15 cellular contexts compared by ENCODE assay signal in the genomic region with DNA sequence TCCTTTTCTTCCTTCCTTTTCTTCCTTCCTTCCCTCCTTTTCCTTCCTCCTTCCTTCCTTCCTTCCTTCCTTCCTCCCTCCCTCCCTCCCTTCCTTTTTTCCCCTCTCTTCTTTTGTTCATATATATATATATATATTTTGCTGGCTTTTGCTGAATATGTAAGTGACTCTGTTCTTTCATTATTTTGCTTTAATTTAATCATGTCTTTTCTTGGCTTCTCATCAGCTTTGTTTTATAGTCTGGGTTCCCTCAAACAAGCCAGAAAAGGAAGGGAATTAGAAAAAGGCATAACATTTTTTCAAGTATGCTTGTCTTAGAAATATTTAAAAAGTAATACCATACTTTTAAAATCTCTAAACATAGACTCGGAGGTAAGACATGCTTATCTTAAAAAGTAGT.
"Had no signal": no experiment of that assay in that cellular context is flagged by ENCODE, and none has a peak within 500 bp of the region (broad histone marks: within the 10 kb centered on the region; RNA-seq: fewer than 3 reads in every experiment).

No MANE protein-coding gene starts in this region.

- H3K4me2 ChIP-seq: KMS-11, PC-9 had no signal

- DNase-seq: activated CD4-positive, alpha-beta T cell treated with anti-CD3 and anti-CD28 coated beads, Interleukin-2, amount 10 ng/mL, durations not matched to agents 7 days and 5 days; activated CD4-positive, alpha-beta T cell treated with anti-CD3 and anti-CD28 coated beads, Interleukin-2, amount 50 U/mL, for 48 hours; activated CD8-positive, alpha-beta T cell treated with anti-CD3 and anti-CD28 coated beads, Interleukin-2, amount 10 ng/mL, durations not matched to agents 7 days and 5 days; activated gamma-delta T cell; activated naive CD4-positive, alpha-beta T cell treated with Interleukin-2 at 50 U/mL for 16 hours; activated naive CD8-positive, alpha-beta T cell treated with anti-CD3 and anti-CD28 coated beads, Interleukin-2, amount 10 ng/mL, durations not matched to agents 7 days and 5 days; activated T-cell treated with anti-CD3 and anti-CD28 coated beads, Interleukin-2, amount 50 U/mL, for 24 hours; PC-9; T1000 had no signal

- H3K4me3 ChIP-seq: body of pancreas, breast epithelium, PC-9 had no signal

- H3K9ac ChIP-seq: KMS-11 had no signal

- FAIRE-seq: astrocyte, RCC 7860 had no signal

- H2AFZ ChIP-seq: PC-9 had no signal

- H3K27ac ChIP-seq: body of pancreas, breast epithelium, KMS-11, PC-9, RWPE1 had no signal

- H3K27me3 ChIP-seq: body of pancreas, breast epithelium had no signal

- H3K9me3 ChIP-seq: body of pancreas, breast epithelium had no signal

- H3K4me1 ChIP-seq: breast epithelium had no signal

- H3K36me3 ChIP-seq: breast epithelium had no signal

- ATAC-seq: activated CD8-positive, alpha-beta T cell treated with anti-CD3 and anti-CD28 coated beads, Interleukin-2, amount 10 ng/mL, durations not matched to agents 7 days and 5 days had no signal
